In the genomic region with DNA sequence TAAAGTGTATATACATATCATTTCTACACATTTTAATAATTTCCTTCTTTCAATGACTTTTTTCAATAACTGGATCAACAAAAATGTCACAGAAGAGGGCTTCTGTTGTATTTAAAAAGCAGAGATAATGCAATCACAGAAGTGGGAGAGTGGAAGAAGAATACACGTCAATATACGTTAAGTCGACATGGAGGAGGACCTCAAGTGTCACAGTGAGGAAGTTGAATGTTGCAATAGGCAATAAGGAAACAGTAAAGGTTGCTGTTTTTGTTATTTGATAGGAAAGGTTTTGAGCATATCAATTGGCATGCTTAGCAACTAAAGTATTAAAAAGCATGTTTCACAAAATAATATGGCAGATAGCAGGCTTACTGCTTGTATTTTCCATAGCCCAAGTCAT, we compare ENCODE assay signal across 18 cellular contexts.
"Had no signal": no experiment of that assay in that cellular context is flagged by ENCODE, and none has a peak within 500 bp of the region (broad histone marks: within the 10 kb centered on the region; RNA-seq: fewer than 3 reads in every experiment).

No MANE protein-coding gene starts in this region.

- DNase-seq: effector CD4-positive, alpha-beta T cell; endodermal cell; erythroblast; foreskin keratinocyte; kidney; left cardiac atrium; left ventricle myocardium inferior; lower lobe of right lung; natural killer cell; ovary; small intestine; stimulated activated CD4-positive, alpha-beta T cell treated with anti-CD3 and anti-CD28 coated beads, Interleukin-12 subunit alpha, Interleukin-12 subunit beta, amount 100 ng/mL, for 4 hours; stimulated activated naive CD4-positive, alpha-beta T cell treated with Interleukin-2 at 50 U/mL for 16 hours; trophoblast cell had no signal

- H3K4me1 Mint-ChIP-seq: endodermal cell, mesothelial cell of epicardium, natural killer cell, neural crest cell had no signal

- H3K27me3 Mint-ChIP-seq: memory B cell had no signal

- H3K27ac Mint-ChIP-seq: endodermal cell, memory B cell, mesothelial cell of epicardium, natural killer cell had no signal

- H3K36me3 Mint-ChIP-seq: memory B cell, natural killer cell had no signal

- H3K4me3 ChIP-seq: left ventricle myocardium inferior, lower lobe of right lung, ovary, right atrium auricular region had no signal

- H3K4me3 Mint-ChIP-seq: endodermal cell, memory B cell, mesothelial cell of epicardium, natural killer cell, neural crest cell had no signal
